In the genomic region with DNA sequence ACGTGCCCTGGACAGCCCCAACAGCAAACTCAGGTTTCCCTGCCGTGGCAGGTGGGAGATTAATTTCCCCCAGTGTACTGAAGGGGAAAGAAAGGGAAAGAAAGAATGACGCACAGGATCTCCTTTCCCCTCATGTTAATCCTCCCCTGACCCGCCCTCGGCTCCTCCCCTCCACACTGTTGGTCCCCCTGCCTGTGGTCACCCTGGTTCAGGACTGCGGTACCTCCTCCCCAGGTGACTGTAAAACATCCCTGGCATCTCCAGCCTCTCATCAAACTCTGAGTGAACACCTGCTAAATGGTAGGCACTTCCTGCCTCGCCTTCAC, we compare ENCODE assay signal across 14 cellular contexts.
"Had no signal": no experiment of that assay in that cellular context is flagged by ENCODE, and none has a peak within 500 bp of the region (broad histone marks: within the 10 kb centered on the region; RNA-seq: fewer than 3 reads in every experiment).

No MANE protein-coding gene starts in this region.

- H3K27ac Mint-ChIP-seq: activated CD8-positive, alpha-beta T cell treated with anti-CD3 and anti-CD28 coated beads, Interleukin-2, amount 10 ng/mL, durations not matched to agents 7 days and 5 days; activated T-helper 1 cell treated with anti-CD3 and anti-CD28 coated beads, Interleukin-12 subunit alpha, Interleukin-12 subunit beta, Interleukin-2, Interleukin-4 antibody, amounts not matched to agents 30 ng/mL and 10 ng/mL and 1 ng/mL, durations not matched to agents 14 hours and 24 hours and 36 hours; effector memory CD8-positive, alpha-beta T cell had no signal

- H3K9me3 ChIP-seq: gastroesophageal sphincter, tibial artery had no signal

- H3K27ac ChIP-seq: gastroesophageal sphincter, tibial artery had no signal

- ATAC-seq: activated CD8-positive, alpha-beta T cell treated with anti-CD3 and anti-CD28 coated beads, Interleukin-2, amount 10 ng/mL, durations not matched to agents 7 days and 5 days; effector memory CD8-positive, alpha-beta T cell; gastroesophageal sphincter had no signal

- H3K4me3 ChIP-seq: gastroesophageal sphincter, smooth muscle cell, tibial artery had no signal

- H3K27me3 ChIP-seq: gastroesophageal sphincter, tibial artery had no signal

- H3K36me3 ChIP-seq: gastroesophageal sphincter, tibial artery had no signal

- H3K4me3 Mint-ChIP-seq: activated CD8-positive, alpha-beta T cell treated with anti-CD3 and anti-CD28 coated beads, Interleukin-2, amount 10 ng/mL, durations not matched to agents 7 days and 5 days; activated T-helper 1 cell treated with anti-CD3 and anti-CD28 coated beads, Interleukin-12 subunit alpha, Interleukin-12 subunit beta, Interleukin-2, Interleukin-4 antibody, amounts not matched to agents 30 ng/mL and 10 ng/mL and 1 ng/mL, durations not matched to agents 14 hours and 24 hours and 36 hours; effector memory CD8-positive, alpha-beta T cell; neural crest cell had no signal

- DNase-seq: activated CD4-positive, alpha-beta T cell treated with anti-CD3 and anti-CD28 coated beads for 48 hours; activated CD8-positive, alpha-beta memory T cell treated with anti-CD3 and anti-CD28 coated beads, Interleukin-2, amount 50 U/mL, for 48 hours; activated CD8-positive, alpha-beta T cell treated with anti-CD3 and anti-CD28 coated beads, Interleukin-2, amount 10 ng/mL, durations not matched to agents 7 days and 5 days; activated naive CD4-positive, alpha-beta T cell treated with Interleukin-2 at 50 U/mL for 16 hours; central memory CD4-positive, alpha-beta T cell; cortex of kidney; effector memory CD8-positive, alpha-beta T cell; posterior cingulate gyrus; right cardiac atrium; tibial artery had no signal

- H3K4me2 ChIP-seq: smooth muscle cell had no signal

- H3K9me3 Mint-ChIP-seq: activated T-helper 1 cell treated with anti-CD3 and anti-CD28 coated beads, Interleukin-12 subunit alpha, Interleukin-12 subunit beta, Interleukin-2, Interleukin-4 antibody, amounts not matched to agents 30 ng/mL and 10 ng/mL and 1 ng/mL, durations not matched to agents 14 hours and 24 hours and 36 hours; effector memory CD8-positive, alpha-beta T cell; neural crest cell had no signal
